In the genomic region with DNA sequence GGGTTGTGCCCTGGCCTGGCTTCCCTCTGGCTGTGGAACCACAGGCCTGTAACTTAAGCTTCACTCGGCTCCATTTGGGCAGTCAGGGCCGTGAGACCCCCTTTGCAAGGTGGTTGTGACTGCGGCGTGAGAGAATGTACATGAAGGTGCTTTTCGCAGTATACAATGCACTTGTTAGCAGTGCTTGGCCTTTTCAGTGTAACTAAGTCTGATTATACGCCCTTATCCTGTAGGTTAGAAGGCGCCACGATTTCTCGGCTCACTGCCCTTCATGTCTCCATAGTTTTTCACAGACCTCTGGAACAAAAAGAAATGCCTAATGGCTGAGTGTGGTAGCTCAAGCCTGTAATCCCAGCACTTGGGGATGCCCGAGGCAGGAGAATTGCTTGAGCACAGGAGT, we compare ENCODE assay signal across 18 cellular contexts. TPM values are rescaled to one million over a fixed set of nuclear protein-coding genes. Genes with fewer than 3 reads are reported as not detected.
DNase-seq lines count a peak whose midpoint lies in the region; ATAC-seq, FAIRE-seq and TF ChIP-seq lines count a peak whose summit lies in the region.
"Had no signal": no experiment of that assay in that cellular context is flagged by ENCODE, and none has a peak within 500 bp of the region (broad histone marks: within the 10 kb centered on the region; RNA-seq: fewer than 3 reads in every experiment).

No MANE protein-coding gene starts in this region.

- no peak overlapping the region for H3K9ac ChIP-seq in mesendoderm (ENCODE audit: low read length)

- H2BK15ac ChIP-seq in mesendoderm (replicated peaks; ENCODE audit: low read depth): no peak overlapping the region

- H3K4me3 ChIP-seq in SJSA1 (no peak overlapping the region), skin epidermis (no peak overlapping the region), mesendoderm (ENCODE audit: low read length) (no peak overlapping the region), body of pancreas (no peak overlapping the region)

- H3K36me3 ChIP-seq in SJSA1 (peaks cover 65% of the 10 kb centered on the region), mesendoderm (ENCODE audit: control insufficient read depth, insufficient read depth, low read length) (peaks cover 2% of the 10 kb centered on the region), body of pancreas (replicated peaks in 1 of 2; ENCODE audit: insufficient read depth in 1 of 2, low read depth in 2 of 2) (peaks cover 0 to 6% of the 10 kb centered on the region in 2 donors)

- H3K27me3 ChIP-seq in SJSA1 (replicated peaks) (no peaks in the 10 kb centered on the region), mesendoderm (ENCODE audit: insufficient read depth, low read length, poor library complexity) (no peaks in the 10 kb centered on the region), body of pancreas (no peaks in the 10 kb centered on the region)
- H3K27me3 ChIP-seq: brain microvascular endothelial cell had no signal

- H3K79me2 ChIP-seq in mesendoderm (ENCODE audit: control insufficient read depth, insufficient read depth, low read length): peaks cover 24% of the 10 kb centered on the region

- no peak overlapping the region for H3K4ac ChIP-seq in mesendoderm (ENCODE audit: low read depth, low read length)

- no peak overlapping the region for H4K5ac ChIP-seq in mesendoderm (ENCODE audit: low read length)

- H3K4me1 ChIP-seq in SJSA1 (replicated peaks) (peaks cover 45% of the 10 kb centered on the region), mesendoderm (ENCODE audit: control insufficient read depth, low read depth, low read length) (no peaks in the 10 kb centered on the region), body of pancreas (peaks cover 21% of the 10 kb centered on the region)

- no peak overlapping the region for H3K23ac ChIP-seq in mesendoderm (ENCODE audit: low read length)

- no peak overlapping the region for H3K4me2 ChIP-seq in mesendoderm (ENCODE audit: low read length)

- H3K9me3 ChIP-seq in SJSA1 (replicated peaks) (no peaks in the 10 kb centered on the region), body of pancreas (no peaks in the 10 kb centered on the region)

- WGBS in mesendoderm (ENCODE audit: extremely low coverage, insufficient coverage, low lambda C conversion rate): no CpG with 5 or more reads among the region's 10 CpGs
- 89 to 92% methylated on average over 10 of the region's 10 CpGs for WGBS in body of pancreas, 2 donors

- H3K56ac ChIP-seq in mesendoderm (ENCODE audit: low read length): no peak overlapping the region

- ATAC-seq in body of pancreas: no peak
- ATAC-seq: effector memory CD8-positive, alpha-beta T cell; stimulated activated naive CD8-positive, alpha-beta T cell treated with anti-CD3 and anti-CD28 coated beads, Interleukin-15, amount 100 ng/mL, for 72 hours had no signal

- H4K8ac ChIP-seq in mesendoderm (ENCODE audit: low read depth, low read length): no peak overlapping the region

- no peak for TF ChIP-seq CTCF in body of pancreas (IDR thresholded peaks at IDR 0.05)

- peak; percentile 37; the same call in 1 of the 2 replicates for TF ChIP-seq POLR2A in GM12891 (IDR thresholded peaks at IDR 0.05; ENCODE audit: low read depth, low read length)
- TF ChIP-seq POLR2A in body of pancreas (IDR thresholded peaks at IDR 0.05): no peak

- peaks cover 25% of the 10 kb centered on the region for H3K79me1 ChIP-seq in mesendoderm (ENCODE audit: low read length)

- H2BK5ac ChIP-seq in mesendoderm (ENCODE audit: low read length): no peak overlapping the region

- H2BK120ac ChIP-seq in mesendoderm (ENCODE audit: low read depth, low read length): no peak overlapping the region

- DNase-seq in GM12891 (ENCODE audit: insufficient read length, low spot score) (no peak), SJSA1 (ENCODE audit: low read depth in 1 of 2, low spot score in 2 of 2) (no peak), islet precursor cell (peak; percentile 54), mesendoderm (no peak), NCI-H1436 (lab: John Stamatoyannopoulos, UW) (no peak), NCI-H2081 treated with DMSO at 0.1 percent for 48 hours (lab: John Stamatoyannopoulos, UW) (no peak), body of pancreas (no peak)
- DNase-seq: activated CD8-positive, alpha-beta memory T cell treated with anti-CD3 and anti-CD28 coated beads, Interleukin-2, amount 50 U/mL, for 48 hours; activated naive CD4-positive, alpha-beta T cell treated with anti-CD3 and anti-CD28 coated beads, Interleukin-2, amount 10 ng/mL, durations not matched to agents 7 days and 5 days; brain microvascular endothelial cell; effector memory CD8-positive, alpha-beta T cell; Karpas-422; NCI-H1105 treated with DMSO at 0.1 percent for 48 hours; NCI-H2171; SHP77; stimulated activated naive CD8-positive, alpha-beta T cell treated with anti-CD3 and anti-CD28 coated beads, Interleukin-15, amount 100 ng/mL, for 72 hours had no signal

- no peak for FAIRE-seq in GM12891 (lab: Jason Lieb, UNC)
- FAIRE-seq: GM18507 had no signal

- H3K18ac ChIP-seq in mesendoderm (ENCODE audit: low read length): no peak overlapping the region

- no peak overlapping the region for H2AK5ac ChIP-seq in mesendoderm (ENCODE audit: low read length)

- intact Hi-C loops in body of pancreas (cut with DNase I): no loop called here

- H3K27ac ChIP-seq in SJSA1 (peak overlapping the region; percentile 25), skin epidermis (peak overlapping the region in 18 of 21 experiments; percentile 4 to 82 (median 50)), mesendoderm (ENCODE audit: low read depth, low read length) (no peak overlapping the region), body of pancreas (no peak overlapping the region)
- H3K27ac ChIP-seq: brain microvascular endothelial cell had no signal

TF ChIP-seq in GM12891, 5 proteins besides CTCF, POLR2A, EP300 and RAD21:
- TF ChIP-seq TAF1 (IDR thresholded peaks at IDR 0.05; ENCODE audit: low read depth, low read length) (no peak), POU2F2 (IDR thresholded peaks at IDR 0.05; ENCODE audit: low read depth, low read length) (no peak), POLR2AphosphoS5 (IDR thresholded peaks at IDR 0.05; ENCODE audit: low read depth, low read length) (no peak), SPI1 (IDR thresholded peaks at IDR 0.05; ENCODE audit: low read depth, low read length) (no peak), PAX5 (IDR thresholded peaks at IDR 0.05; ENCODE audit: insufficient read depth, low read length, severe bottlenecking) (no peak)

RNA-seq across cellular contexts. Expression of a gene that starts 13.3 kb away (rescaled TPM):
- polyA plus RNA-seq in GM12891 (2012; ENCODE audit: low read depth, missing spikeins): 58.8 TPM
- total RNA-seq in SJSA1 (2014; rRNA removed; shearing (Covaris generic)): 90.5 and 208 TPM in 2 replicates
- polyA plus RNA-seq in mesendoderm (2013, experiment 1 of 2): 68.5 TPM
- polyA plus RNA-seq in mesendoderm (2013, experiment 2 of 2): 69.7 TPM
- total RNA-seq in body of pancreas: 10 to 100 TPM; 47.2 to 73.8 TPM

RNA-seq across cellular contexts. Expression of a gene that starts 13.5 kb away (rescaled TPM):
- polyA plus RNA-seq in GM12891 (2012; ENCODE audit: low read depth, missing spikeins): 20.1 TPM
- total RNA-seq in SJSA1 (2014; rRNA removed; shearing (Covaris generic)): 15.7 and 19.5 TPM in 2 replicates
- polyA plus RNA-seq in mesendoderm (2013, experiment 1 of 2): 12.6 TPM
- 11.4 TPM for polyA plus RNA-seq in mesendoderm (2013, experiment 2 of 2)
- 10 to 100 TPM in 1 of 2 donors, 1 to 10 TPM in 1; 8.6 to 38.6 TPM for total RNA-seq in body of pancreas

RNA-seq across cellular contexts. Expression of a gene that starts 40.8 kb away (rescaled TPM):
- polyA plus RNA-seq in GM12891 (2012; ENCODE audit: low read depth, missing spikeins): 1.2 TPM
- total RNA-seq in SJSA1 (2014; rRNA removed; shearing (Covaris generic)): not detected in 2 replicates
- polyA plus RNA-seq in mesendoderm (2013, experiment 1 of 2): 1.0 TPM
- 1.4 TPM for polyA plus RNA-seq in mesendoderm (2013, experiment 2 of 2)
- total RNA-seq in body of pancreas: 10 to 100 TPM; 25.1 to 33.7 TPM

RNA-seq across cellular contexts. Expression of a gene that starts 47.2 kb away (rescaled TPM):
- polyA plus RNA-seq in GM12891 (2012; ENCODE audit: low read depth, missing spikeins): 0.15 TPM
- total RNA-seq in SJSA1 (2014; rRNA removed; shearing (Covaris generic)): 0.05 TPM in 1 of 2 replicates, not detected in the other
- not detected for polyA plus RNA-seq in mesendoderm (2013, experiment 1 of 2)
- 0.03 TPM for polyA plus RNA-seq in mesendoderm (2013, experiment 2 of 2)
- 1 to 10 TPM; 3.3 to 5.2 TPM for total RNA-seq in body of pancreas

Comparison
In these comparisons a context has a peak if more than half of its experiments do, and no peak if none do; other contexts are left out.
1. H3K27ac ChIP-seq: peak in SJSA1 (single experiment) and skin epidermis (18 of 21); none in mesendoderm (single experiment) and body of pancreas (0 of 4).
2. RNA of a gene that starts 40.8 kb away (total RNA-seq): 25.1 to 33.7 TPM in body of pancreas; not detected in SJSA1; every median in the first group is over 10 times any median in the second.